ENCODE assay signal across 17 cellular contexts in the genomic region with DNA sequence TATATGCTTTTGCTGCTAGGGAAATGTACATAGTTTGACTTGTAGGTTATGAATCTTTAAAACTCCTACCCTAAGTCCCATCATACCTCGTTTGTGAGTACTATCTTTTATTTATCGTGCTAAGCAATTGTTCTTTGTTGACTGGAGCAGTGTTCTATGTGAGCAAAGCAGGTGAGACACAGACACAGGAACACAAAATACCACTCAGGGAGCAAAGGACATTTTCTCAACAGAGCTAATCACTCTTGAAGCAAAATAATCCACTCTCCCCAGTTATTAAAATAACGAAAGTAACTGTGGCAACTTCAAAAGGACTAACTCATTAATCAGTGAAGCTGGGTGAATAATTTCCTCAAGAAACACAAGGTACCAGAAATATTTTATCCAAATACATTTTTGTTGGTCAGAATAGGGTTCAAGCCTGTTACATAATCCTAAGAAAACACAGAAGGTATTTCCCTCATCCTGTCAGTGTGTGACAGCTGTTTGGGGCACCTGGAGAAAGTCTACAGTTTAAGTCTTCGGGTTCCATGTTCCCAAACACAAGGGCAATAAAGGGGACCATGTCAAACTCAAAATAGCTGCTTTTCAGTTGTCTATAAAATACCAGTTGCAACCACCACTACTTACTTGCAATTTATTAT.
DNase-seq lines count a peak whose midpoint lies in the region; ATAC-seq, FAIRE-seq and TF ChIP-seq lines count a peak whose summit lies in the region.
"Had no signal": no experiment of that assay in that cellular context is flagged by ENCODE, and none has a peak within 500 bp of the region (broad histone marks: within the 10 kb centered on the region; RNA-seq: fewer than 3 reads in every experiment).

No MANE protein-coding gene starts in this region.

- H3K9ac ChIP-seq in astrocyte (ENCODE audit: low read length), result no peak overlapping the region

- H3K27ac ChIP-seq in CD4-positive, CD25-positive, alpha-beta regulatory T cell (ENCODE audit: insufficient read depth, low read length, poor library complexity, severe bottlenecking), result no peak overlapping the region
- H3K27ac ChIP-seq in astrocyte (ENCODE audit: low read depth, low read length) (no peak overlapping the region), osteoblast (ENCODE audit: low read depth, low read length) (peak overlapping the region; percentile 97)
- H3K27ac ChIP-seq: C4-2B had no signal

- no peak overlapping the region for H3K4me2 ChIP-seq in astrocyte (ENCODE audit: low read length)
- no peak overlapping the region for H3K4me2 ChIP-seq in osteoblast (ENCODE audit: insufficient read depth, low read length)
- H3K4me2 ChIP-seq: A549 had no signal

- no peak for DNase-seq in CD4-positive, CD25-positive, alpha-beta regulatory T cell
- DNase-seq in NCI-H748 (lab: John Stamatoyannopoulos, UW; ENCODE audit: unreplicated experiment) (peak; percentile 63), astrocyte (ENCODE audit: low read depth) (peak; percentile 41), osteoblast (ENCODE audit: insufficient read length, low spot score, missing footprints) (no peak), NCI-H128 (lab: John Stamatoyannopoulos, UW; ENCODE audit: unreplicated experiment) (no peak)
- DNase-seq in central memory CD4-positive, alpha-beta T cell, result no peak
- DNase-seq in activated CD4-positive, alpha-beta T cell treated with anti-CD3 and anti-CD28 coated beads for 4 hours, result no peak
- DNase-seq: GF-D8, KBM-7, NCI-H1048, NCI-H1694 treated with DMSO at 0.1 percent for 48 hours, NCI-H82, SIG-M5 had no signal

- H2AFZ ChIP-seq in astrocyte (ENCODE audit: low read depth, low read length) (no peak overlapping the region), osteoblast (ENCODE audit: low read length) (no peak overlapping the region)

- H4K20me1 ChIP-seq in astrocyte (ENCODE audit: insufficient read depth, low read length) (no peaks in the 10 kb centered on the region), osteoblast (ENCODE audit: insufficient read depth, low read length) (no peaks in the 10 kb centered on the region)

- H3K9me3 ChIP-seq in CD4-positive, CD25-positive, alpha-beta regulatory T cell (ENCODE audit: control insufficient read depth in 2 of 2, low read length in 2 of 2), result no peaks in the 10 kb centered on the region
- H3K9me3 ChIP-seq in astrocyte (ENCODE audit: insufficient read depth, low read depth, low read length) (no peaks in the 10 kb centered on the region), osteoblast (ENCODE audit: low read depth, low read length) (no peaks in the 10 kb centered on the region)
- H3K9me3 ChIP-seq: A549 had no signal

- no peak overlapping the region for H3K4me3 ChIP-seq in CD4-positive, CD25-positive, alpha-beta regulatory T cell (ENCODE audit: low read depth, low read length)
- H3K4me3 ChIP-seq in astrocyte (ENCODE audit: insufficient read depth, low read depth, low read length) (no peak overlapping the region), osteoblast (ENCODE audit: insufficient read depth, low read length) (no peak overlapping the region)
- H3K4me3 ChIP-seq: A549 had no signal

- no peak overlapping the region for H3K4me3 Mint-ChIP-seq in CD4-positive, CD25-positive, alpha-beta regulatory T cell
- H3K4me3 Mint-ChIP-seq in astrocyte (ENCODE audit: unreplicated experiment), result no peak overlapping the region

- H3K4me1 Mint-ChIP-seq in CD4-positive, CD25-positive, alpha-beta regulatory T cell, result peaks cover 18 to 48% (median 30%) of the 10 kb centered on the region in 4 donors
- H3K4me1 Mint-ChIP-seq in astrocyte (ENCODE audit: low read depth, unreplicated experiment), result peaks cover 23% of the 10 kb centered on the region

- peaks cover 36% of the 10 kb centered on the region for H3K36me3 ChIP-seq in CD4-positive, CD25-positive, alpha-beta regulatory T cell (ENCODE audit: control insufficient read depth, insufficient read depth, low read length)
- no peaks in the 10 kb centered on the region for H3K36me3 ChIP-seq in astrocyte (ENCODE audit: insufficient read depth, low read length)
- H3K36me3 ChIP-seq in osteoblast (ENCODE audit: insufficient read depth, low read length), result no peaks in the 10 kb centered on the region

- H3K27me3 Mint-ChIP-seq in CD4-positive, CD25-positive, alpha-beta regulatory T cell, result no peaks in the 10 kb centered on the region
- H3K27me3 Mint-ChIP-seq in astrocyte (ENCODE audit: low read depth, unreplicated experiment), result no peaks in the 10 kb centered on the region

- no peaks in the 10 kb centered on the region for H3K27me3 ChIP-seq in CD4-positive, CD25-positive, alpha-beta regulatory T cell (ENCODE audit: control insufficient read depth, insufficient read depth, low read length)
- H3K27me3 ChIP-seq in astrocyte (ENCODE audit: insufficient read depth, low read length), result no peaks in the 10 kb centered on the region
- no peaks in the 10 kb centered on the region for H3K27me3 ChIP-seq in osteoblast (ENCODE audit: insufficient read depth, low read length)

- H3K27ac Mint-ChIP-seq in CD4-positive, CD25-positive, alpha-beta regulatory T cell, result peak overlapping the region in 2 of 3 donors; percentile 41 to 51
- H3K27ac Mint-ChIP-seq in astrocyte (ENCODE audit: unreplicated experiment), result no peak overlapping the region

- peaks cover 4% of the 10 kb centered on the region for H3K4me1 ChIP-seq in CD4-positive, CD25-positive, alpha-beta regulatory T cell (ENCODE audit: control insufficient read depth, insufficient read depth, low read length, poor library complexity, severe bottlenecking)
- H3K4me1 ChIP-seq in astrocyte (ENCODE audit: insufficient read depth, low read length) (peaks cover 23% of the 10 kb centered on the region), osteoblast (ENCODE audit: insufficient read depth, low read length) (peaks cover 45% of the 10 kb centered on the region)

- FAIRE-seq in astrocyte (lab: Jason Lieb, UNC), result no peak
- FAIRE-seq: A549, D721Med had no signal

- no peaks in the 10 kb centered on the region for H3K9me3 Mint-ChIP-seq in CD4-positive, CD25-positive, alpha-beta regulatory T cell
- no peaks in the 10 kb centered on the region for H3K9me3 Mint-ChIP-seq in astrocyte (ENCODE audit: unreplicated experiment)

- no peak for ATAC-seq in CD4-positive, CD25-positive, alpha-beta regulatory T cell (ENCODE audit: low read depth in 2 of 2)
- no peak for ATAC-seq in GM19035 (IDR thresholded peaks at IDR 0.05; ENCODE audit: unreplicated experiment)
- ATAC-seq: A549 had no signal

- TF ChIP-seq CTCF in astrocyte (IDR thresholded peaks at IDR 0.05; ENCODE audit: insufficient read depth, low read depth, low read length), result no peak
- TF ChIP-seq CTCF in osteoblast (IDR thresholded peaks at IDR 0.05; ENCODE audit: extremely low read depth, low read depth, low read length), result no peak

- H3K79me2 ChIP-seq in astrocyte (ENCODE audit: insufficient read depth, low read length) (no peaks in the 10 kb centered on the region), osteoblast (ENCODE audit: insufficient read depth, low read length) (peaks cover 2% of the 10 kb centered on the region)

- peaks cover 47% of the 10 kb centered on the region for H3K36me3 Mint-ChIP-seq in CD4-positive, CD25-positive, alpha-beta regulatory T cell
- peaks cover 17% of the 10 kb centered on the region for H3K36me3 Mint-ChIP-seq in astrocyte (ENCODE audit: low read depth, unreplicated experiment)

Comparison
In these comparisons a context has a peak if more than half of its experiments do, and no peak if none do; other contexts are left out.
1. DNase-seq: peak in NCI-H748 (single experiment) and astrocyte (single experiment); none in CD4-positive, CD25-positive, alpha-beta regulatory T cell (0 of 3), osteoblast (single experiment), central memory CD4-positive, alpha-beta T cell (single experiment), NCI-H128 (single experiment) and activated CD4-positive, alpha-beta T cell treated with anti-CD3 and anti-CD28 coated beads for 4 hours (0 of 2).